Comparison of ENCODE assay signal across 9 cellular contexts in the genomic region with DNA sequence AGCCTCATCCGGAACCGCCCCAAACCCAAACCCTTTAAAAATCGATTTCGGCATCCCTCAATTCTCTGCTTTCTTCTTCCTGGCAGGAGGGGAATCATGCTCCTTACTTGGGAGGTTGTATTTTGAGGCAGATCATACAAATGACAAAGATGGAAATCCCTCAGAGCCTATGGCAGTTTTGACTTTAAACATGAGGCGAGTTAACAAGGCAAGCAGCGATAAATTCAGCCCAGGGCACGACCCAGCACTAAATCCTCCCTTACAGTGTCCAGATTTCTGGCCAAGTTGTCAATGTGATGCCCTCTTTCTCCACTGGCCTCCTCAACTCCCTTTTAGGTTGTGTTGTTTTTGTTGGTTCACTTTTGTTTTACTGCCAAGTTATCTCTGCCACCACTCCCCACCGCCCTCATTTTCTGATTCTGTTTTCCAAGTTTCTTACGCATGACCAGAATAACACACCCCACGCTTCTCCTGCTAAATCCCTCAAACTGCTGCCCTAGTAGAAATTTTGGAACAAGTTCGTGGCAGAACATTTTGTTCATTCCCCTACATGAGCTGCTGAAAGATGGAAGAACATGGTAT.
DNase-seq lines count a peak whose midpoint lies in the region; ATAC-seq, FAIRE-seq and TF ChIP-seq lines count a peak whose summit lies in the region.
"Had no signal": no experiment of that assay in that cellular context is flagged by ENCODE, and none has a peak within 500 bp of the region (broad histone marks: within the 10 kb centered on the region; RNA-seq: fewer than 3 reads in every experiment).

No MANE protein-coding gene starts in this region.

- H3K9me1 ChIP-seq in IMR-90 (ENCODE audit: insufficient read depth, low read length): peaks cover 10% of the 10 kb centered on the region

- 0 out of 2 replicates have a peak overlapping the region, but pooled peaks have one; percentile 1 for H3K56ac ChIP-seq in IMR-90 (ENCODE audit: extremely low read depth, insufficient read depth, low read length)

- no peak for FAIRE-seq in small intestine (lab: Jason Lieb, UNC)

- no peaks in the 10 kb centered on the region for H3K36me3 Mint-ChIP-seq in activated T-helper 1 cell treated with anti-CD3 and anti-CD28 coated beads, Interleukin-12 subunit alpha, Interleukin-12 subunit beta, Interleukin-2, Interleukin-4 antibody, amounts not matched to agents 30 ng/mL and 10 ng/mL and 1 ng/mL, durations not matched to agents 14 hours and 24 hours and 36 hours (ENCODE audit: low read depth)

- H2BK120ac ChIP-seq in IMR-90 (ENCODE audit: low read depth, low read length): peak overlapping the region; percentile 70

- peak overlapping the region; percentile 91 for H2AFZ ChIP-seq in IMR-90 (replicated peaks; ENCODE audit: low read length, poor library complexity)

- H3K4me3 ChIP-seq in IMR-90 (ENCODE audit: insufficient read depth, low read depth, low read length): no peak overlapping the region
- peak overlapping the region; percentile 36 to 73 (median 58) for H3K4me3 ChIP-seq in breast epithelium
- peak overlapping the region; percentile 46 for H3K4me3 ChIP-seq in kidney epithelial cell (ENCODE audit: low read depth, low read length)
- peak overlapping the region; percentile 37 to 87 for H3K4me3 ChIP-seq in small intestine (ENCODE audit: low read depth in 1 of 2, low read length in 2 of 2)

- no peak overlapping the region; the same call in 1 of the 2 replicates for H3K4me2 ChIP-seq in IMR-90 (ENCODE audit: low read depth, low read length)
- H3K4me2 ChIP-seq: KMS-11 had no signal

- H2AK9ac ChIP-seq in IMR-90 (replicated peaks; ENCODE audit: low read depth, low read length, poor library complexity): peak overlapping the region; percentile 29

- H4K20me1 ChIP-seq in IMR-90 (ENCODE audit: insufficient read depth, low read length): no peaks in the 10 kb centered on the region

- CTCF ChIA-PET in IMR-90 (lab: Yijun Ruan, JAX): no interaction called here

- intact Hi-C loops in IMR-90 (cut with micrococcal nuclease): loop anchor here (2.0 to 5.0 kb wide), 3 partner anchors 115 to 179 kb away; no protein-coding TSS in a partner anchor
- intact Hi-C loops in breast epithelium (cut with DNase I; ENCODE audit: low total_unique reads): loop anchor here (5.0 to 10.0 kb wide), 2 partner anchors 175 to 858 kb away; no protein-coding TSS in a partner anchor
- intact Hi-C loops in activated T-helper 1 cell treated with anti-CD3 and anti-CD28 coated beads, Interleukin-12 subunit alpha, Interleukin-12 subunit beta, Interleukin-2, Interleukin-4 antibody, amounts not matched to agents 30 ng/mL and 10 ng/mL and 1 ng/mL, durations not matched to agents 14 hours and 24 hours and 36 hours (cut with micrococcal nuclease): loop anchor here (2.0 kb wide), 1 partner anchor 181 kb away; a partner anchor contains a TSS

- peak overlapping the region; percentile 59 for H3K4ac ChIP-seq in IMR-90 (ENCODE audit: low read depth, low read length)

- TF ChIP-seq CTCF in IMR-90 (conservative IDR thresholded peaks at IDR 0.05; ENCODE audit: low read depth, low read length) (no peak), breast epithelium (IDR thresholded peaks at IDR 0.05) (no peak), kidney epithelial cell (IDR thresholded peaks at IDR 0.05; ENCODE audit: insufficient read depth, low read length, poor library complexity, severe bottlenecking) (no peak)

- H3K9ac ChIP-seq in IMR-90 (ENCODE audit: low read depth, low read length): 0 out of 2 replicates have a peak overlapping the region, but pooled peaks have one; percentile 66
- H3K9ac ChIP-seq: KMS-11 had no signal

- POLR2A ChIA-PET in IMR-90 (lab: Charles Lee; ENCODE audit: unreplicated experiment): no interaction called here

- H3K36me3 ChIP-seq in IMR-90 (ENCODE audit: control insufficient read depth, insufficient read depth, low read length) (no peaks in the 10 kb centered on the region), breast epithelium (no peaks in the 10 kb centered on the region), kidney epithelial cell (ENCODE audit: control insufficient read depth, insufficient read depth, low read length) (no peaks in the 10 kb centered on the region), small intestine (ENCODE audit: control insufficient read depth in 2 of 2, insufficient read depth in 2 of 2, low read length in 2 of 2) (no peaks in the 10 kb centered on the region)

- dilution Hi-C loops in IMR-90 (cut with HindIII; ENCODE audit: low sequenced_read_pairs, unreplicated experiment): no loop called here

- H3K27ac Mint-ChIP-seq in activated T-helper 1 cell treated with anti-CD3 and anti-CD28 coated beads, Interleukin-12 subunit alpha, Interleukin-12 subunit beta, Interleukin-2, Interleukin-4 antibody, amounts not matched to agents 30 ng/mL and 10 ng/mL and 1 ng/mL, durations not matched to agents 14 hours and 24 hours and 36 hours: no peak overlapping the region

- no peak for TF ChIP-seq RAD21 in IMR-90 (IDR thresholded peaks at IDR 0.05; ENCODE audit: low read length)

- H3K4me3 Mint-ChIP-seq in activated T-helper 1 cell treated with anti-CD3 and anti-CD28 coated beads, Interleukin-12 subunit alpha, Interleukin-12 subunit beta, Interleukin-2, Interleukin-4 antibody, amounts not matched to agents 30 ng/mL and 10 ng/mL and 1 ng/mL, durations not matched to agents 14 hours and 24 hours and 36 hours: no peak overlapping the region

- TF ChIP-seq POLR2A in IMR-90 (IDR thresholded peaks at IDR 0.05; ENCODE audit: low read depth, low read length) (no peak), breast epithelium (IDR thresholded peaks at IDR 0.05) (no peak)

- H3K27me3 ChIP-seq in IMR-90 (ENCODE audit: control insufficient read depth, insufficient read depth, low read length) (no peaks in the 10 kb centered on the region), breast epithelium (no peaks in the 10 kb centered on the region), kidney epithelial cell (ENCODE audit: control insufficient read depth, insufficient read depth, low read length) (peaks cover 18% of the 10 kb centered on the region), small intestine (ENCODE audit: control insufficient read depth in 2 of 2, insufficient read depth in 2 of 2, low read length in 2 of 2) (peaks cover 0 to 4% of the 10 kb centered on the region in 2 donors)

- ATAC-seq in IMR-90 (ENCODE audit: low read depth): no peak
- no peak for ATAC-seq in GM18517 (IDR thresholded peaks at IDR 0.05; ENCODE audit: unreplicated experiment)
- no peak for ATAC-seq in HG03469 (IDR thresholded peaks at IDR 0.05; ENCODE audit: unreplicated experiment)

- peak overlapping the region; percentile 70; the same call in 1 of the 2 replicates for H4K5ac ChIP-seq in IMR-90 (ENCODE audit: low read depth, low read length)

- H2AK5ac ChIP-seq in IMR-90 (ENCODE audit: low read depth, low read length): peak overlapping the region; percentile 76; the same call in 1 of the 2 replicates

- H2BK20ac ChIP-seq in IMR-90 (ENCODE audit: low read depth, low read length): peak overlapping the region; percentile 88; the same call in 1 of the 2 replicates

- H4K91ac ChIP-seq in IMR-90 (ENCODE audit: insufficient read depth, low read depth, low read length): peak overlapping the region; percentile 86

- H3K23ac ChIP-seq in IMR-90 (ENCODE audit: low read depth, low read length): peak overlapping the region; percentile 35; the same call in 1 of the 2 replicates

- H3K18ac ChIP-seq in IMR-90 (ENCODE audit: low read depth, low read length): peak overlapping the region; percentile 19

- H4K8ac ChIP-seq in IMR-90 (ENCODE audit: low read depth in 2 of 2, low read length in 2 of 2): peak overlapping the region; percentile 79 to 93; a peak in 2 of 4 replicates

- H3K27me3 Mint-ChIP-seq in activated T-helper 1 cell treated with anti-CD3 and anti-CD28 coated beads, Interleukin-12 subunit alpha, Interleukin-12 subunit beta, Interleukin-2, Interleukin-4 antibody, amounts not matched to agents 30 ng/mL and 10 ng/mL and 1 ng/mL, durations not matched to agents 14 hours and 24 hours and 36 hours (ENCODE audit: insufficient read depth): peaks cover 51% of the 10 kb centered on the region

- H2BK5ac ChIP-seq in IMR-90 (ENCODE audit: low read depth, low read length, poor library complexity, severe bottlenecking): no peak overlapping the region

- H3K4me1 ChIP-seq in IMR-90 (ENCODE audit: control insufficient read depth, insufficient read depth, low read length) (peaks cover 22% of the 10 kb centered on the region), breast epithelium (no peaks in the 10 kb centered on the region), small intestine (ENCODE audit: control insufficient read depth in 2 of 2, insufficient read depth in 1 of 2, low read depth in 1 of 2, low read length in 1 of 2) (peaks cover 3 to 4% of the 10 kb centered on the region in 2 donors)

- H3K9me3 Mint-ChIP-seq in activated T-helper 1 cell treated with anti-CD3 and anti-CD28 coated beads, Interleukin-12 subunit alpha, Interleukin-12 subunit beta, Interleukin-2, Interleukin-4 antibody, amounts not matched to agents 30 ng/mL and 10 ng/mL and 1 ng/mL, durations not matched to agents 14 hours and 24 hours and 36 hours: no peaks in the 10 kb centered on the region

- H3K79me1 ChIP-seq in IMR-90 (ENCODE audit: low read depth in 1 of 2, low read length in 2 of 2): no peaks in the 10 kb centered on the region

- peak overlapping the region; percentile 96; the same call in 2 of the 3 replicates for H2BK15ac ChIP-seq in IMR-90 (ENCODE audit: low read depth, low read length)

- in situ Hi-C loops in IMR-90 (cut with MboI; ENCODE audit: low sequenced_read_pairs): no loop called here

- DNase-seq in IMR-90 (no peak), breast epithelium (ENCODE audit: low spot score in 2 of 2) (no peak), kidney epithelial cell (ENCODE audit: low read depth) (no peak), small intestine (no peak), islet precursor cell (no peak)
- DNase-seq in activated T-helper 1 cell treated with anti-CD3 and anti-CD28 coated beads, Interleukin-12 subunit alpha, Interleukin-12 subunit beta, Interleukin-2, Interleukin-4 antibody, amounts not matched to agents 30 ng/mL and 10 ng/mL and 1 ng/mL, durations not matched to agents 14 hours and 24 hours and 36 hours (ENCODE audit: low spot score): no peak

- no TSS peak for BruUV-seq in IMR-90 (replicated peaks; lab: Mats Ljungman, UMichigan)

- H3K9me3 ChIP-seq in IMR-90 (ENCODE audit: control insufficient read depth, insufficient read depth, low read length) (no peaks in the 10 kb centered on the region; the same call in 1 of the 2 replicates), breast epithelium (no peaks in the 10 kb centered on the region), small intestine (ENCODE audit: control insufficient read depth, low read depth) (no peaks in the 10 kb centered on the region)

- H3K14ac ChIP-seq in IMR-90 (replicated peaks; ENCODE audit: low read depth, low read length): no peak overlapping the region

- H3K27ac ChIP-seq in IMR-90 (ENCODE audit: insufficient read depth, low read length) (peak overlapping the region; percentile 69; the same call in 1 of the 2 replicates), breast epithelium (peak overlapping the region; percentile 70 to 84), small intestine (ENCODE audit: low read depth in 1 of 2, low read length in 1 of 2) (peak overlapping the region; percentile 94 to 99)
- H3K27ac ChIP-seq: KMS-11 had no signal

- WGBS in IMR-90 (ENCODE audit: extremely low coverage in 2 of 2, insufficient read length in 1 of 2), 2 experiments: no CpG with 5 or more reads among the region's 11 CpGs
- WGBS in small intestine, 3 donors: 42 to 63% (median 57%) methylated on average over 11 of the region's 11 CpGs

- H3K4me1 Mint-ChIP-seq in activated T-helper 1 cell treated with anti-CD3 and anti-CD28 coated beads, Interleukin-12 subunit alpha, Interleukin-12 subunit beta, Interleukin-2, Interleukin-4 antibody, amounts not matched to agents 30 ng/mL and 10 ng/mL and 1 ng/mL, durations not matched to agents 14 hours and 24 hours and 36 hours (ENCODE audit: low read depth): no peaks in the 10 kb centered on the region
